In the genomic region with DNA sequence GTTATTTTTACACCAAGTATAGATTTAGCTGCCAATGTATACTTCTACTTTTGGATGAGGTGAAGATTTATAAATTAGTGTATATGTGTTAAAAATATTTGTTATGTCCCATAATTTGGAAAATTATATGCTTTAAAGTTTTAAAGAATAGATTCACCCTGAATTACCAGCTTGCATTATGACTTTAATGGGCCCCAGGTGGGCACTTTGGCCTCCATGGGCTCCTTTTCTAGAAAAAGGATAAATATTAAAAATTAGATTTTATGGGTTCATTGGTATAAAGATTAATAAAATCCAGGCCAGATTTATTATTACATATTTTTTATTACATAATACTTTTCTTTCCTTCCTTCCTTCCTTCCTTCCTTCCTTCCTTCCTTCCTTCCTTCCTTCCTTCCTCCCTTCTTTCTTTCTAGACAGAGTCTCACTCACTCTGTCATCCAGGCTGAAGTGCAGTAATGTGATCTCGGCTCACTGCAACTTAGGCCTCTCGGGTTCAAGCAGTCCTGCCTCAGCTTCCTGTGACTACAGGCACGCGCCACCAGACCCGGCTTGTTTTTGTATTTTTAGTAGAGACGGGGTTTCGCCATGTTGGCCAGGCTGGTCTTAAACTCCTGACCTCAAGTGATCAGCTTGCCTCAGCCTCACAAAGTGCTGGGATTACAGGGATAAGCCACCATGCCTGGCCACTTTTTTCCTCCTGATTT, we compare ENCODE assay signal across 22 cellular contexts. TPM values are rescaled to one million over a fixed set of nuclear protein-coding genes. Genes with fewer than 3 reads are reported as not detected.
"Had no signal": no experiment of that assay in that cellular context is flagged by ENCODE, and none has a peak within 500 bp of the region (broad histone marks: within the 10 kb centered on the region; RNA-seq: fewer than 3 reads in every experiment).

No MANE protein-coding gene starts in this region.

- H3K9me3 Mint-ChIP-seq: activated naive CD4-positive, alpha-beta T cell treated with anti-CD3 and anti-CD28 coated beads, Interleukin-2, amount 10 ng/mL, durations not matched to agents 7 days and 5 days; activated T-cell treated with anti-CD3 and anti-CD28 coated beads, Interleukin-2, amount 50 U/mL, for 4 hours; immature natural killer cell; natural killer cell had no signal

- H3K27ac Mint-ChIP-seq: activated CD4-positive, alpha-beta T cell treated with anti-CD3 and anti-CD28 coated beads, Interleukin-2, amount 10 ng/mL, durations not matched to agents 7 days and 5 days; activated CD8-positive, alpha-beta T cell treated with anti-CD3 and anti-CD28 coated beads, Interleukin-2, amount 10 ng/mL, durations not matched to agents 7 days and 5 days; activated naive CD4-positive, alpha-beta T cell treated with anti-CD3 and anti-CD28 coated beads, Interleukin-2, amount 10 ng/mL, durations not matched to agents 7 days and 5 days; immature natural killer cell; natural killer cell had no signal

- H3K36me3 Mint-ChIP-seq: activated naive CD4-positive, alpha-beta T cell treated with anti-CD3 and anti-CD28 coated beads, Interleukin-2, amount 10 ng/mL, durations not matched to agents 7 days and 5 days; immature natural killer cell; natural killer cell had no signal

- H3K27ac ChIP-seq: brain microvascular endothelial cell, colonic mucosa, gastrocnemius medialis, parathyroid adenoma, right lobe of liver had no signal

- H3K27me3 ChIP-seq: brain microvascular endothelial cell, colonic mucosa, gastrocnemius medialis, right lobe of liver had no signal

- H3K9ac ChIP-seq: parathyroid adenoma had no signal

- H3K9me3 ChIP-seq: colonic mucosa, gastrocnemius medialis, right lobe of liver had no signal

- ATAC-seq: activated CD4-positive, CD25-positive, alpha-beta regulatory T cell treated with anti-CD3 and anti-CD28 coated beads, Interleukin-2, amount 50 U/mL, for 24 hours; activated CD8-positive, alpha-beta T cell treated with anti-CD3 and anti-CD28 coated beads, Interleukin-2, amount 10 ng/mL, durations not matched to agents 7 days and 5 days; activated T-cell treated with anti-CD3 and anti-CD28 coated beads, Interleukin-2, amount 50 U/mL, for 4 hours; gastrocnemius medialis; natural killer cell; right lobe of liver had no signal

- H3K4me3 ChIP-seq: colonic mucosa, gastrocnemius medialis, right lobe of liver, smooth muscle cell had no signal

- DNase-seq: activated CD4-positive, alpha-beta T cell treated with anti-CD3 and anti-CD28 coated beads, Interleukin-2, amount 10 ng/mL, durations not matched to agents 7 days and 5 days; activated CD8-positive, alpha-beta memory T cell treated with anti-CD3 and anti-CD28 coated beads, Interleukin-2, amount 50 U/mL, for 4 hours; activated CD8-positive, alpha-beta T cell treated with anti-CD3 and anti-CD28 coated beads, Interleukin-2, amount 10 ng/mL, durations not matched to agents 7 days and 5 days; activated naive CD4-positive, alpha-beta T cell treated with anti-CD3 and anti-CD28 coated beads, Interleukin-2, amount 10 ng/mL, durations not matched to agents 7 days and 5 days; activated T-cell treated with anti-CD3 and anti-CD28 coated beads, Interleukin-2, amount 50 U/mL, for 4 hours; aorta; brain microvascular endothelial cell; central memory CD4-positive, alpha-beta T cell; colonic mucosa; erythroblast; gastrocnemius medialis; head of caudate nucleus; immature natural killer cell; natural killer cell; right lobe of liver; stimulated activated CD4-positive, alpha-beta T cell treated with anti-CD3 and anti-CD28 coated beads, Interleukin-4, amount 100 ng/mL, for 24 hours; stimulated activated naive CD4-positive, alpha-beta T cell; T-helper 1 cell; T-helper 9 cell had no signal

- H3K4me3 Mint-ChIP-seq: activated CD4-positive, alpha-beta T cell treated with anti-CD3 and anti-CD28 coated beads, Interleukin-2, amount 10 ng/mL, durations not matched to agents 7 days and 5 days; activated CD8-positive, alpha-beta T cell treated with anti-CD3 and anti-CD28 coated beads, Interleukin-2, amount 10 ng/mL, durations not matched to agents 7 days and 5 days; activated naive CD4-positive, alpha-beta T cell treated with anti-CD3 and anti-CD28 coated beads, Interleukin-2, amount 10 ng/mL, durations not matched to agents 7 days and 5 days; activated T-cell treated with anti-CD3 and anti-CD28 coated beads, Interleukin-2, amount 50 U/mL, for 4 hours; immature natural killer cell; natural killer cell had no signal

- H3K4me1 ChIP-seq: colonic mucosa, gastrocnemius medialis, parathyroid adenoma had no signal

- H3K36me3 ChIP-seq: brain microvascular endothelial cell, colonic mucosa, gastrocnemius medialis had no signal

- H3K27me3 Mint-ChIP-seq: activated CD4-positive, alpha-beta T cell treated with anti-CD3 and anti-CD28 coated beads, Interleukin-2, amount 10 ng/mL, durations not matched to agents 7 days and 5 days had no signal

RNA-seq across cellular contexts. Expression of a gene that starts 21.9 kb away (rescaled TPM):
- total RNA-seq: activated CD8-positive, alpha-beta T cell treated with anti-CD3 and anti-CD28 coated beads, Interleukin-2, amount 10 ng/mL, durations not matched to agents 7 days and 5 days had no signal
- polyA plus RNA-seq: immature natural killer cell had no signal
